In the genomic region with DNA sequence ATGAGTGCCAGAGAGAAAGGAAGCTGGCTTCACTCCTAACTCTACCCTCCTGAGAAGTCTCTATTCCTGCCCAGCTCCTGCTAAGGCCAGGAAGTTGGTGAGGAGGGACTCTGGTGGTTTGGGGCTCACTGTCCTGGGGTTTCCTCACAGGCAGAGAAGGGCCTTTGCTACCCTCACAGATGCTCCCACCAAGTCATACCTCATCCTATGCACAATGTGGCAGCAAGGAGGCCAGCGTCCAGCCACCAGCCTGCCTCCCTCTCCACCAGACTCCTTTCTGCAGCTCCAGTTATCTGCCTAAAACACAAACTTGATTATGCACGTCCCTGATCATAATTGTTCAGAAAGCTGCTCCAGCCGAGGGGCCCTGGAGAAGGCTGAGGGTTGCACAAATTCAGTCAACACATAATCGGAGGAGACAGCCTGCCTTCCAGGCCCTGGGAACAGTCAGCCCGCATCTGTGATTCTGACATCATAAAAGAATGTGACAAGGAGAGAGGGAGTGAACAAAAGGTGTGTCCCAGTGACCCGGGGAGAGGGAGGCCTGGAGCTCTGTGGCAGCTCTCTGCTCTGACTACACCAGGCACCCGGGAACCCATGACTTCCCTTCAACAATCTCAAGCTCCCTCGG, we compare ENCODE assay signal across 9 cellular contexts. TPM values are rescaled to one million over a fixed set of nuclear protein-coding genes. Genes with fewer than 3 reads are reported as not detected.
DNase-seq lines count a peak whose midpoint lies in the region; ATAC-seq, FAIRE-seq and TF ChIP-seq lines count a peak whose summit lies in the region.
"Had no signal": no experiment of that assay in that cellular context is flagged by ENCODE, and none has a peak within 500 bp of the region (broad histone marks: within the 10 kb centered on the region; RNA-seq: fewer than 3 reads in every experiment).

No MANE protein-coding gene starts in this region.

- H3K36me3 ChIP-seq in SJSA1 = peaks cover 87% of the 10 kb centered on the region
- H3K36me3 ChIP-seq in neural progenitor cell = no peaks in the 10 kb centered on the region
- H3K36me3 ChIP-seq: BLaER1 had no signal

- 41% methylated on average over 8 of the region's 8 CpGs for WGBS in A549 (ENCODE audit: missing lambda C conversion rate)

- H3K27me3 ChIP-seq in SJSA1 (replicated peaks) (no peaks in the 10 kb centered on the region), neural progenitor cell (no peaks in the 10 kb centered on the region)
- H3K27me3 ChIP-seq: BLaER1 had no signal

- no peak overlapping the region for H3K4me3 Mint-ChIP-seq in neural progenitor cell

- peak overlapping the region; percentile 97 for H3K27ac Mint-ChIP-seq in neural progenitor cell

- H3K9me3 ChIP-seq in A549 (no peaks in the 10 kb centered on the region), SJSA1 (replicated peaks) (no peaks in the 10 kb centered on the region), neural progenitor cell (ENCODE audit: low read depth) (no peaks in the 10 kb centered on the region)
- H3K9me3 ChIP-seq: BLaER1 had no signal

- FAIRE-seq in A549 (lab: Jason Lieb, UNC) = no peak

- CTCF ChIA-PET in A549 (lab: Yijun Ruan, JAX) = interaction anchor here (0.9 to 10.9 kb wide), 6 partner anchors 9 to 159 kb away, joined by 3 to 98 read pairs (median 4); no protein-coding TSS in a partner anchor

- TF ChIP-seq CTCF in A549 (IDR thresholded peaks at IDR 0.05) = no peak
- no peak for TF ChIP-seq CTCF in fibroblast of mammary gland (conservative IDR thresholded peaks at IDR 0.05; ENCODE audit: control insufficient read depth, insufficient read depth, low read depth, low read length)
- TF ChIP-seq CTCF in neural progenitor cell (IDR thresholded peaks at IDR 0.05) = no peak

- H3K4me1 ChIP-seq in A549 (peaks cover 70% of the 10 kb centered on the region), SJSA1 (replicated peaks) (peaks cover 79% of the 10 kb centered on the region), neural progenitor cell (peaks cover 11% of the 10 kb centered on the region)

- no peak overlapping the region for H3K9ac ChIP-seq in neural progenitor cell
- H3K9ac ChIP-seq: BLaER1 had no signal

- H3F3A ChIP-seq in neural progenitor cell (ENCODE audit: low read depth) = no peaks in the 10 kb centered on the region

- no peak for TF ChIP-seq EP300 in A549 (IDR thresholded peaks at IDR 0.05)

- H3K9me3 Mint-ChIP-seq in neural progenitor cell = peaks cover 7% of the 10 kb centered on the region

- H3K4me1 Mint-ChIP-seq in neural progenitor cell = peaks cover 56% of the 10 kb centered on the region

- H3K27me3 Mint-ChIP-seq in neural progenitor cell (ENCODE audit: insufficient read depth, low read depth) = peaks cover 5% of the 10 kb centered on the region

- peaks cover 26% of the 10 kb centered on the region for H3K36me3 Mint-ChIP-seq in neural progenitor cell

- DNase-seq in A549 (ENCODE audit: low read depth in 1 of 2, low spot score in 1 of 2) (peak in 1 of 2 experiments; percentile 51), SJSA1 (ENCODE audit: low read depth in 1 of 2, low spot score in 2 of 2) (peak; percentile 37 to 51), fibroblast of mammary gland (ENCODE audit: low read depth) (peak; percentile 77), neural progenitor cell (ENCODE audit: low spot score) (no peak), DMS79 (lab: John Stamatoyannopoulos, UW) (no peak), NCI-H1105 (lab: John Stamatoyannopoulos, UW) (no peak)
- DNase-seq in activated T-cell treated with anti-CD3 and anti-CD28 coated beads, Interleukin-2, amount 50 U/mL, for 1 hour = no peak

- POLR2A ChIA-PET in A549 (lab: Yijun Ruan, JAX) = no interaction called here

- no peak overlapping the region for H3K4me3 ChIP-seq in A549
- no peak overlapping the region for H3K4me3 ChIP-seq in SJSA1
- H3K4me3 ChIP-seq in fibroblast of mammary gland (ENCODE audit: control insufficient read depth, low read depth, low read length) = no peak overlapping the region
- no peak overlapping the region for H3K4me3 ChIP-seq in neural progenitor cell
- H3K4me3 ChIP-seq: BLaER1 had no signal

- TF ChIP-seq POLR2A in A549 (IDR thresholded peaks at IDR 0.05; ENCODE audit: low read length) = no peak

- TF ChIP-seq RAD21 in A549 (conservative IDR thresholded peaks at IDR 0.05 in 1 of 2, IDR thresholded peaks at IDR 0.05 in 1 of 2) = no peak

- peak overlapping the region; percentile 48 for H3K4me2 ChIP-seq in A549
- H3K4me2 ChIP-seq in neural progenitor cell = no peak overlapping the region
- H3K4me2 ChIP-seq: BLaER1 had no signal

- no peak for ATAC-seq in A549
- ATAC-seq in GM19463 (IDR thresholded peaks at IDR 0.05; ENCODE audit: unreplicated experiment) = no peak

- peak overlapping the region; percentile 57 to 93 for H3K27ac ChIP-seq in A549
- peak overlapping the region; percentile 51 for H3K27ac ChIP-seq in SJSA1
- no peak overlapping the region for H3K27ac ChIP-seq in neural progenitor cell
- H3K27ac ChIP-seq: BLaER1 had no signal

- H4K20me1 ChIP-seq in neural progenitor cell (ENCODE audit: low read depth) = no peaks in the 10 kb centered on the region
- H4K20me1 ChIP-seq: BLaER1 had no signal

- H2AFZ ChIP-seq in neural progenitor cell (replicated peaks) = no peak overlapping the region

- no peaks in the 10 kb centered on the region for H3K79me2 ChIP-seq in neural progenitor cell (ENCODE audit: low read depth)

TF ChIP-seq in A549, 52 proteins besides CTCF, POLR2A, EP300 and RAD21:
- TF ChIP-seq PHF8 (IDR thresholded peaks at IDR 0.05; ENCODE audit: borderline replicate concordance, low read depth) = no peak
- no peak for TF ChIP-seq CHD4 (IDR thresholded peaks at IDR 0.05; ENCODE audit: borderline replicate concordance)
- no peak for TF ChIP-seq RFX5 (IDR thresholded peaks at IDR 0.05)
- TF ChIP-seq, protein P1, sequence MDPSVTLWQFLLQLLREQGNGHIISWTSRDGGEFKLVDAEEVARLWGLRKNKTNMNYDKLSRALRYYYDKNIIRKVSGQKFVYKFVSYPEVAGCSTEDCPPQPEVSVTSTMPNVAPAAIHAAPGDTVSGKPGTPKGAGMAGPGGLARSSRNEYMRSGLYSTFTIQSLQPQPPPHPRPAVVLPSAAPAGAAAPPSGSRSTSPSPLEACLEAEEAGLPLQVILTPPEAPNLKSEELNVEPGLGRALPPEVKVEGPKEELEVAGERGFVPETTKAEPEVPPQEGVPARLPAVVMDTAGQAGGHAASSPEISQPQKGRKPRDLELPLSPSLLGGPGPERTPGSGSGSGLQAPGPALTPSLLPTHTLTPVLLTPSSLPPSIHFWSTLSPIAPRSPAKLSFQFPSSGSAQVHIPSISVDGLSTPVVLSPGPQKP (IDR thresholded peaks at IDR 0.05; ENCODE audit: low read depth, low read length) = no peak
- TF ChIP-seq, protein P2, sequence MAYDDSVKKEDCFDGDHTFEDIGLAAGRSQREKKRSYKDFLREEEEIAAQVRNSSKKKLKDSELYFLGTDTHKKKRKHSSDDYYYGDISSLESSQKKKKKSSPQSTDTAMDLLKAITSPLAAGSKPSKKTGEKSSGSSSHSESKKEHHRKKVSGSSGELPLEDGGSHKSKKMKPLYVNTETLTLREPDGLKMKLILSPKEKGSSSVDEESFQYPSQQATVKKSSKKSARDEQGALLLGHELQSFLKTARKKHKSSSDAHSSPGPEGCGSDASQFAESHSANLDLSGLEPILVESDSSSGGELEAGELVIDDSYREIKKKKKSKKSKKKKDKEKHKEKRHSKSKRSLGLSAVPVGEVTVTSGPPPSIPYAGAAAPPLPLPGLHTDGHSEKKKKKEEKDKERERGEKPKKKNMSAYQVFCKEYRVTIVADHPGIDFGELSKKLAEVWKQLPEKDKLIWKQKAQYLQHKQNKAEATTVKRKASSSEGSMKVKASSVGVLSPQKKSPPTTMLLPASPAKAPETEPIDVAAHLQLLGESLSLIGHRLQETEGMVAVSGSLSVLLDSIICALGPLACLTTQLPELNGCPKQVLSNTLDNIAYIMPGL (CRISPR knock-in tag; IDR thresholded peaks at IDR 0.05; ENCODE audit: borderline replicate concordance) = no peak
- TF ChIP-seq, protein P3, sequence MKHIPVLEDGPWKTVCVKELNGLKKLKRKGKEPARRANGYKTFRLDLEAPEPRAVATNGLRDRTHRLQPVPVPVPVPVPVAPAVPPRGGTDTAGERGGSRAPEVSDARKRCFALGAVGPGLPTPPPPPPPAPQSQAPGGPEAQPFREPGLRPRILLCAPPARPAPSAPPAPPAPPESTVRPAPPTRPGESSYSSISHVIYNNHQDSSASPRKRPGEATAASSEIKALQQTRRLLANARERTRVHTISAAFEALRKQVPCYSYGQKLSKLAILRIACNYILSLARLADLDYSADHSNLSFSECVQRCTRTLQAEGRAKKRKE (CRISPR knock-in tag; IDR thresholded peaks at IDR 0.05; ENCODE audit: low read depth) = no peak
- no peak for TF ChIP-seq HEYL (CRISPR knock-in tag; IDR thresholded peaks at IDR 0.05)
- no peak for TF ChIP-seq CEBPB (IDR thresholded peaks at IDR 0.05)
- TF ChIP-seq GATA3 (IDR thresholded peaks at IDR 0.05; ENCODE audit: borderline replicate concordance) = no peak
- TF ChIP-seq EHMT2 (IDR thresholded peaks at IDR 0.05; ENCODE audit: low read depth) = no peak
- TF ChIP-seq FOSB (CRISPR knock-in tag; IDR thresholded peaks at IDR 0.05) = no peak
- TF ChIP-seq, protein P4, sequence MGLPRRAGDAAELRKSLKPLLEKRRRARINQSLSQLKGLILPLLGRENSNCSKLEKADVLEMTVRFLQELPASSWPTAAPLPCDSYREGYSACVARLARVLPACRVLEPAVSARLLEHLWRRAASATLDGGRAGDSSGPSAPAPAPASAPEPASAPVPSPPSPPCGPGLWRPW (IDR thresholded peaks at IDR 0.05) = no peak
- no peak for TF ChIP-seq RNF2 (IDR thresholded peaks at IDR 0.05; ENCODE audit: borderline replicate concordance, low read depth)
- TF ChIP-seq EHF (CRISPR knock-in tag; IDR thresholded peaks at IDR 0.05) = no peak
- TF ChIP-seq HOXA7 (CRISPR knock-in tag; IDR thresholded peaks at IDR 0.05) = no peak
- TF ChIP-seq ESRRA (IDR thresholded peaks at IDR 0.05; ENCODE audit: borderline replicate concordance, low read length) = no peak
- no peak for TF ChIP-seq TP53 (CRISPR knock-in tag; IDR thresholded peaks at IDR 0.05)
- no peak for TF ChIP-seq MYC (IDR thresholded peaks at IDR 0.05; ENCODE audit: borderline replicate concordance, low read length)
- no peak for TF ChIP-seq POLR2AphosphoS2 (conservative IDR thresholded peaks at IDR 0.05; ENCODE audit: low read length)

RNA-seq across cellular contexts. Expression of a gene that starts 28.8 kb away (rescaled TPM):
- polyA plus RNA-seq in A549 (2011; rRNA removed) (18.4 and 22.8 TPM in 2 replicates), A549 (2017; fragmentation: RNase III; extraction: RNeasy Plus Mini Kit Qiagen cat#74134 plus additional on column Dnase treatment) (11.9 to 21.8 TPM (median 20.8 TPM) in 3 replicates)
- 6.0 and 6.2 TPM in 2 replicates for polyA plus RNA-seq in A549 (2012; cell fraction: cytosol; rRNA removed)
- 9.6 and 10.7 TPM in 2 replicates for polyA plus RNA-seq in A549 (2012; cell fraction: nucleus; rRNA removed)
- polyA minus RNA-seq in A549 (2011; rRNA and poly(A)+ RNA removed) = 12.0 and 14.5 TPM in 2 replicates
- total RNA-seq in SJSA1 (2014; rRNA removed; shearing (Covaris generic)) = 572 and 807 TPM in 2 replicates
- total RNA-seq in neural progenitor cell (ENCODE audit: low replicate concordance) = 23.9 and 26.1 TPM in 2 replicates

Comparison
In these comparisons a context has a peak if more than half of its experiments do, and no peak if none do; other contexts are left out.
1. DNase-seq: peak in SJSA1 (2 of 2) and fibroblast of mammary gland (single experiment); none in neural progenitor cell (single experiment), activated T-cell treated with anti-CD3 and anti-CD28 coated beads, Interleukin-2, amount 50 U/mL, for 1 hour (single experiment), DMS79 (single experiment) and NCI-H1105 (single experiment).
2. RNA of a gene that starts 28.8 kb away (total RNA-seq): 572 to 807 TPM in SJSA1; 23.9 to 26.1 TPM in neural progenitor cell; every median in the first group is over 10 times any median in the second.